In genomic region chr1:30974536-30974935, GRCh38 we compare ENCODE assay signal across 20 cellular contexts.
A peak's percentile ranks its signal among the peaks of the same experiment; 100 is the strongest.
DNase-seq lines count a peak whose midpoint lies in the region; ATAC-seq and TF ChIP-seq lines count a peak whose summit lies in the region.
"Had no signal": no experiment of that assay in that cellular context is flagged by ENCODE, and none has a peak within 500 bp of the region (broad histone marks: within the 10 kb centered on the region; RNA-seq: fewer than 3 reads in every experiment).

No MANE protein-coding gene starts in this region.

- no peaks in the 10 kb centered on the region for H3K9me3 Mint-ChIP-seq in activated T-cell treated with anti-CD3 and anti-CD28 coated beads, Interleukin-2, amount 50 U/mL, for 24 hours
- H3K9me3 Mint-ChIP-seq in Calu3 (ENCODE audit: low read depth, unreplicated experiment), result no peaks in the 10 kb centered on the region
- H3K9me3 Mint-ChIP-seq: CD4-positive, alpha-beta memory T cell had no signal

- no TSS peak for BruUV-seq in Calu3 (replicated peaks; lab: Mats Ljungman, UMichigan)

- intact Hi-C loops in Calu3 (cut with micrococcal nuclease; ENCODE audit: unreplicated experiment) (no loop called here), posterior cingulate gyrus (cut with DNase I) (no loop called here)

- H3K9me3 ChIP-seq in neural cell (ENCODE audit: low read length), result no peaks in the 10 kb centered on the region

- peaks cover 92% of the 10 kb centered on the region for H3K36me3 Mint-ChIP-seq in activated T-cell treated with anti-CD3 and anti-CD28 coated beads, Interleukin-2, amount 50 U/mL, for 24 hours (ENCODE audit: low read depth)
- peaks cover 87% of the 10 kb centered on the region for H3K36me3 Mint-ChIP-seq in Calu3 (ENCODE audit: insufficient read depth, unreplicated experiment)

- H3K4me2 ChIP-seq in neural cell (ENCODE audit: low read length), result no peak overlapping the region

- TF ChIP-seq EP300 in neural cell (conservative IDR thresholded peaks at IDR 0.05; ENCODE audit: poor library complexity, severe bottlenecking), result no peak

- H3K27ac ChIP-seq in neural cell (ENCODE audit: low read length), result no peak overlapping the region

- H3K27me3 Mint-ChIP-seq in activated T-cell treated with anti-CD3 and anti-CD28 coated beads, Interleukin-2, amount 50 U/mL, for 24 hours, result no peaks in the 10 kb centered on the region
- no peaks in the 10 kb centered on the region for H3K27me3 Mint-ChIP-seq in Calu3 (ENCODE audit: unreplicated experiment)
- H3K27me3 Mint-ChIP-seq: CD4-positive, alpha-beta memory T cell had no signal

- no peaks in the 10 kb centered on the region for H3F3A ChIP-seq in neural cell (ENCODE audit: insufficient read depth, low read length, poor library complexity, severe bottlenecking)

- peak overlapping the region; percentile 35 for H3K4me3 ChIP-seq in neural cell (ENCODE audit: low read length)

- no peaks in the 10 kb centered on the region for H3K27me3 ChIP-seq in neural cell (ENCODE audit: insufficient read depth, low read depth, low read length)

- no peak for ATAC-seq in GM21786 (IDR thresholded peaks at IDR 0.05; ENCODE audit: unreplicated experiment)
- ATAC-seq: Panc1, SK-N-SH treated with all-trans-retinoic acid at 6 μM for 48 hours had no signal

- H3K4me3 Mint-ChIP-seq in activated T-cell treated with anti-CD3 and anti-CD28 coated beads, Interleukin-2, amount 50 U/mL, for 24 hours, result no peak overlapping the region
- H3K4me3 Mint-ChIP-seq in Calu3 (ENCODE audit: low read depth, unreplicated experiment), result peak overlapping the region; percentile 35
- H3K4me3 Mint-ChIP-seq: CD4-positive, alpha-beta memory T cell had no signal

- no peaks in the 10 kb centered on the region for H3K9me2 ChIP-seq in neural cell (ENCODE audit: insufficient read depth, low read length)

- no peak overlapping the region for H3K9ac ChIP-seq in neural cell (ENCODE audit: low read length)

- TF ChIP-seq CTCF in Calu3 (IDR thresholded peaks at IDR 0.05; ENCODE audit: unreplicated experiment) (no peak), neural cell (IDR thresholded peaks at IDR 0.05; ENCODE audit: poor library complexity, severe bottlenecking) (no peak)

- DNase-seq in activated T-cell treated with anti-CD3 and anti-CD28 coated beads, Interleukin-2, amount 50 U/mL, for 24 hours, result no peak
- no peak for DNase-seq in activated T-cell treated with anti-CD3 and anti-CD28 coated beads, Interleukin-2, amount 50 U/mL, for 48 hours
- DNase-seq in Calu3 (no peak), NCI-H2227 treated with DMSO at 0.1 percent for 48 hours (lab: John Stamatoyannopoulos, UW) (peak; percentile 36), posterior cingulate gyrus (no peak), NCI-H2081 (lab: John Stamatoyannopoulos, UW) (no peak)
- DNase-seq: AML-193; CD4-positive, alpha-beta memory T cell; EL; Karpas-422; MM.1S; NCI-H1105; NCI-H1930; NCI-H446; NCI-H774; Right ventricle myocardium superior had no signal

- peaks cover 5% of the 10 kb centered on the region for H4K20me1 ChIP-seq in neural cell (ENCODE audit: insufficient read depth)

- CTCF ChIA-PET in Calu3 (lab: Charles Lee), result no interaction called here

- peaks cover 4% of the 10 kb centered on the region for H3K36me3 ChIP-seq in neural cell (ENCODE audit: insufficient read depth, low read length)

- H3K27ac Mint-ChIP-seq in activated T-cell treated with anti-CD3 and anti-CD28 coated beads, Interleukin-2, amount 50 U/mL, for 24 hours, result peak overlapping the region; percentile 18
- peak overlapping the region; percentile 80 for H3K27ac Mint-ChIP-seq in Calu3 (ENCODE audit: unreplicated experiment)

- H3K79me2 ChIP-seq in neural cell (replicated peaks; ENCODE audit: insufficient read depth, low read length), result peaks cover 49% of the 10 kb centered on the region

- H2AFZ ChIP-seq in neural cell (ENCODE audit: low read depth, low read length), result no peak overlapping the region

- peaks cover 41% of the 10 kb centered on the region for H3K4me1 Mint-ChIP-seq in activated T-cell treated with anti-CD3 and anti-CD28 coated beads, Interleukin-2, amount 50 U/mL, for 24 hours (ENCODE audit: low read depth)
- H3K4me1 Mint-ChIP-seq in Calu3 (ENCODE audit: low read depth, unreplicated experiment), result peaks cover 56% of the 10 kb centered on the region

- TF ChIP-seq RAD21 in neural cell (conservative IDR thresholded peaks at IDR 0.05), result no peak

TF ChIP-seq in neural cell, 6 proteins besides CTCF, POLR2A, EP300 and RAD21:
- TF ChIP-seq EZH2 (IDR thresholded peaks at IDR 0.05; ENCODE audit: borderline replicate concordance, insufficient read depth, low read length, poor library complexity, severe bottlenecking) (no peak), POLR2AphosphoS5 (IDR thresholded peaks at IDR 0.05) (peak; percentile 18)
